In the genomic region with DNA sequence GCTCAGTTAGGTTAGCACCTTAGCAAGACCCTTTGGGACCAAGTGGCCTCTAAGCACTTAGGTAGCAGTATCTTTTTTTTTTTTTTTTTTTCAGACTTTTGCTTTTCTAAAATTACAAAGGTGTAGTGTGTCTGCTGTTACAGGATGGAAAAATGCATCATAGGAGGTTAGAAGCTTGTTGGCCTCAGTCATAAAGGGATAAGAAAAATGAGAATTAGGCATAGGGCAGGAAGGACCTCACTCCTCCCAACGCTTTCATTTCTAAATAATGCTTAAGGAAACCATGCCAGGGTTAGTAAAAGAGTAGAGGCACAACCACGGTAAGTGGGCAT, we compare ENCODE assay signal across 8 cellular contexts. TPM values are rescaled to one million over a fixed set of nuclear protein-coding genes. Genes with fewer than 3 reads are reported as not detected.
DNase-seq lines count a peak whose midpoint lies in the region; ATAC-seq and TF ChIP-seq lines count a peak whose summit lies in the region.

No MANE protein-coding gene starts in this region.

- no peaks in the 10 kb centered on the region for H3K27me3 ChIP-seq in SJSA1 (replicated peaks)
- H3K27me3 ChIP-seq in gastrocnemius medialis = no peaks in the 10 kb centered on the region

- H3K36me3 ChIP-seq in SJSA1 = no peaks in the 10 kb centered on the region
- H3K36me3 ChIP-seq in gastrocnemius medialis = no peaks in the 10 kb centered on the region

- intact Hi-C loops in gastrocnemius medialis (cut with DNase I; ENCODE audit: low total_unique reads) = no loop called here

- H3K4me1 ChIP-seq in SJSA1 (replicated peaks) (0 out of 2 replicates have a peak, but pooled peaks cover 3% of the 10 kb centered on the region), gastrocnemius medialis (no peaks in the 10 kb centered on the region)

- ATAC-seq in GM18502 (IDR thresholded peaks at IDR 0.05; ENCODE audit: poor library complexity, unreplicated experiment) = peak; percentile 15
- no peak for ATAC-seq in gastrocnemius medialis
- no peak for ATAC-seq in GM18861 (IDR thresholded peaks at IDR 0.05; ENCODE audit: unreplicated experiment)

- DNase-seq in SJSA1 (ENCODE audit: low read depth in 1 of 2, low spot score in 2 of 2) (no peak), fibroblast of pulmonary artery (ENCODE audit: low read depth) (no peak), gastrocnemius medialis (no peak), NCI-H774 (lab: John Stamatoyannopoulos, UW) (no peak), GM10266 (ENCODE audit: extremely low spot score) (no peak), T1000 (lab: John Stamatoyannopoulos, UW) (no peak)

- peak overlapping the region; percentile 77 for H3K27ac ChIP-seq in SJSA1
- peak overlapping the region; percentile 78 to 87 (median 79) for H3K27ac ChIP-seq in gastrocnemius medialis

- in situ Hi-C loops in gastrocnemius medialis (cut with MboI; ENCODE audit: low sequenced_read_pairs in 4 of 4) = loop anchor here in 1 of 4 donors (25.0 kb wide), 1 partner anchor 256 kb away; a partner anchor contains a TSS

- TF ChIP-seq POLR2A in gastrocnemius medialis (IDR thresholded peaks at IDR 0.05) = no peak

- H3K9me3 ChIP-seq in SJSA1 (replicated peaks) = no peaks in the 10 kb centered on the region
- no peaks in the 10 kb centered on the region for H3K9me3 ChIP-seq in gastrocnemius medialis

- TF ChIP-seq CTCF in fibroblast of pulmonary artery (IDR thresholded peaks at IDR 0.05; ENCODE audit: low read length, missing control alignments) (no peak), gastrocnemius medialis (IDR thresholded peaks at IDR 0.05 in 4 of 5, conservative IDR thresholded peaks at IDR 0.05 in 1 of 5) (no peak), GM10266 (IDR thresholded peaks at IDR 0.05; ENCODE audit: control insufficient read depth, insufficient read depth, low read depth, missing control alignments) (no peak)

- H3K4me3 ChIP-seq in SJSA1 (peak overlapping the region; percentile 61), fibroblast of pulmonary artery (replicated peaks; ENCODE audit: low read depth, low read length) (peak overlapping the region; percentile 79), gastrocnemius medialis (peak overlapping the region; percentile 56 to 70 (median 65))

RNA-seq across cellular contexts. Expression of a gene that starts 9.7 kb away (rescaled TPM):
- total RNA-seq in SJSA1 (2014; rRNA removed; shearing (Covaris generic)) = 16.7 and 17.6 TPM in 2 replicates
- 1 to 10 TPM; 2.2 to 3.6 (median 2.3) TPM for total RNA-seq in gastrocnemius medialis
